In genomic region chr3:8618950-8619349, GRCh38 we compare ENCODE assay signal across 26 cellular contexts. TPM values are rescaled to one million over a fixed set of nuclear protein-coding genes. Genes with fewer than 3 reads are reported as not detected.
DNase-seq lines count a peak whose midpoint lies in the region; ATAC-seq, FAIRE-seq and TF ChIP-seq lines count a peak whose summit lies in the region.
"Had no signal": no experiment of that assay in that cellular context is flagged by ENCODE, and none has a peak within 500 bp of the region (broad histone marks: within the 10 kb centered on the region; RNA-seq: fewer than 3 reads in every experiment).

No MANE protein-coding gene starts in this region.

- H3K36me3 ChIP-seq in HepG2 (replicated peaks in 1 of 2; ENCODE audit: control insufficient read depth in 1 of 2, insufficient read depth in 2 of 2, low read length in 2 of 2) (peaks cover 8 to 48% of the 10 kb centered on the region in 2 experiments; a peak in 3 of 5 replicates), right lobe of liver (no peaks in the 10 kb centered on the region), esophagus (ENCODE audit: control insufficient read depth in 2 of 2, insufficient read depth in 2 of 2, low read length in 1 of 2) (no peaks in the 10 kb centered on the region)
- H3K36me3 ChIP-seq: BLaER1 treated with 17β-estradiol and CSF1 and Interleukin-3, amounts not matched to agents 10 nM and 100 nM; SJSA1 had no signal

- WGBS in HepG2 (ENCODE audit: low lambda C conversion rate): 88% methylated on average over 2 of the region's 4 CpGs
- WGBS in right lobe of liver (ENCODE audit: insufficient coverage, low coverage, low lambda C conversion rate, missing lambda C conversion rate): no CpG with 5 or more reads among the region's 4 CpGs
- 92 to 95% methylated on average over 4 of the region's 4 CpGs for WGBS in esophagus, 2 donors

- H3K27me3 ChIP-seq in HepG2 (ENCODE audit: control insufficient read depth in 1 of 2, insufficient read depth in 2 of 2, low read length in 2 of 2): no peaks in the 10 kb centered on the region
- H3K27me3 ChIP-seq in right lobe of liver: no peaks in the 10 kb centered on the region
- H3K27me3 ChIP-seq in esophagus (ENCODE audit: control insufficient read depth in 1 of 2, insufficient read depth in 2 of 2, low read length in 2 of 2): no peaks in the 10 kb centered on the region
- H3K27me3 ChIP-seq: BLaER1 treated with 17β-estradiol and CSF1 and Interleukin-3, amounts not matched to agents 10 nM and 100 nM; SJSA1 had no signal

- TF ChIP-seq EP300 in HepG2 (IDR thresholded peaks at IDR 0.05; ENCODE audit: low read depth in 2 of 2, low read length in 2 of 2): no peak
- no peak for TF ChIP-seq EP300 in HepG2 (CRISPR knock-in tag; IDR thresholded peaks at IDR 0.05; ENCODE audit: borderline replicate concordance)

- H3K4me1 ChIP-seq in HepG2 (ENCODE audit: insufficient read depth, low read length): 0 out of 2 replicates have a peak, but pooled peaks cover 4% of the 10 kb centered on the region
- no peaks in the 10 kb centered on the region for H3K4me1 ChIP-seq in right lobe of liver
- peaks cover 0 to 10% of the 10 kb centered on the region in 2 donors for H3K4me1 ChIP-seq in esophagus (ENCODE audit: control insufficient read depth in 2 of 2, insufficient read depth in 2 of 2, low read length in 1 of 2)
- H3K4me1 ChIP-seq: SJSA1 had no signal

- ATAC-seq in HepG2 (no peak), right lobe of liver (no peak), sciatic nerve (no peak), GM19351 (IDR thresholded peaks at IDR 0.05; ENCODE audit: unreplicated experiment) (no peak)
- ATAC-seq: HCT116, K562 had no signal

- H3K4me3 ChIP-seq in HepG2 (replicated peaks in 1 of 3; ENCODE audit: insufficient read depth in 1 of 3, low read depth in 2 of 3, low read length in 3 of 3) (no peak overlapping the region), right lobe of liver (no peak overlapping the region), esophagus (ENCODE audit: low read depth in 1 of 2, low read length in 2 of 2) (no peak overlapping the region)
- H3K4me3 ChIP-seq: BLaER1 treated with 17β-estradiol and CSF1 and Interleukin-3, amounts not matched to agents 10 nM and 100 nM; K562; SJSA1 had no signal

- no peak for FAIRE-seq in HepG2 (lab: Jason Lieb, UNC)
- no peak for FAIRE-seq in GM12892 (lab: Jason Lieb, UNC)
- FAIRE-seq: A204.1, GM12891, GM19239, K562 had no signal

- intact Hi-C loops in HepG2 (cut with micrococcal nuclease; ENCODE audit: unreplicated experiment): no loop called here
- intact Hi-C loops in right lobe of liver (cut with DNase I): no loop called here
- intact Hi-C loops in sciatic nerve (cut with DNase I): no loop called here

- TF ChIP-seq RAD21 in HepG2 (CRISPR knock-in tag; IDR thresholded peaks at IDR 0.05): no peak

- no TSS peak for BruUV-seq in HepG2 (replicated peaks; lab: Mats Ljungman, UMichigan)

- no peak; a peak in 1 of 4 replicates for TF ChIP-seq POLR2A in HepG2 (IDR thresholded peaks at IDR 0.05; ENCODE audit: insufficient read depth in 1 of 2, low read depth in 2 of 2, low read length in 2 of 2)
- TF ChIP-seq POLR2A in right lobe of liver (IDR thresholded peaks at IDR 0.05): no peak
- no peak for TF ChIP-seq POLR2A in GM12892 (IDR thresholded peaks at IDR 0.05; ENCODE audit: low read depth, low read length)

- H2AFZ ChIP-seq in HepG2 (ENCODE audit: low read length): no peak overlapping the region

- no peaks in the 10 kb centered on the region for H4K20me1 ChIP-seq in HepG2 (ENCODE audit: insufficient read depth, low read length)
- H4K20me1 ChIP-seq: BLaER1 treated with 17β-estradiol and CSF1 and Interleukin-3, amounts not matched to agents 10 nM and 100 nM had no signal

- H3K4me2 ChIP-seq in HepG2 (ENCODE audit: low read depth, low read length): no peak overlapping the region
- H3K4me2 ChIP-seq: BLaER1 treated with 17β-estradiol and CSF1 and Interleukin-3, amounts not matched to agents 10 nM and 100 nM had no signal

- in situ Hi-C loops in HepG2 (cut with HindIII; ENCODE audit: extremely low pct_ligation_motif_present, low pct_unique_long_range_greater_than_20kb): no loop called here

- CTCF ChIA-PET in HepG2 (lab: Yijun Ruan, JAX; ENCODE audit: low intra/inter-chr PET ratio, low total read pairs): no interaction called here

- H3K79me2 ChIP-seq in HepG2 (ENCODE audit: insufficient read depth, low read length): no peaks in the 10 kb centered on the region

- DNase-seq in HepG2 (ENCODE audit: low spot score) (no peak), right lobe of liver (no peak), sciatic nerve (ENCODE audit: low spot score) (peak; percentile 6), GM12892 (ENCODE audit: insufficient read length) (no peak), NCI-H1417 treated with DMSO at 0.1 percent for 48 hours (lab: John Stamatoyannopoulos, UW) (no peak)
- DNase-seq: AML-193; CD4-positive, alpha-beta T cell; GDM1; Kasumi-1; NCI-H1105; NCI-H146; NCI-H1930; NCI-H2107; NCI-H524; NCI-H774; Right ventricle myocardium superior had no signal

- POLR2A ChIA-PET in HepG2 (lab: Yijun Ruan, JAX): no interaction called here

- no peaks in the 10 kb centered on the region for H3K9me3 ChIP-seq in HepG2 (ENCODE audit: low read length)
- no peaks in the 10 kb centered on the region for H3K9me3 ChIP-seq in right lobe of liver
- H3K9me3 ChIP-seq in esophagus (ENCODE audit: control insufficient read depth in 2 of 2, insufficient read depth in 1 of 2, low read depth in 1 of 2, low read length in 1 of 2): peaks cover 0 to 2% of the 10 kb centered on the region in 2 donors
- H3K9me3 ChIP-seq: SJSA1 had no signal

- no peak overlapping the region for H3K9ac ChIP-seq in HepG2 (ENCODE audit: insufficient read depth, low read depth, low read length)
- H3K9ac ChIP-seq: BLaER1 treated with 17β-estradiol and CSF1 and Interleukin-3, amounts not matched to agents 10 nM and 100 nM had no signal

- H3K27ac ChIP-seq in HepG2 (ENCODE audit: extremely low read length, insufficient read depth, low read length) (no peak overlapping the region), right lobe of liver (no peak overlapping the region), esophagus (ENCODE audit: low read depth in 2 of 2, low read length in 1 of 2) (peak overlapping the region; percentile 68 to 79)
- H3K27ac ChIP-seq: BLaER1 treated with 17β-estradiol and CSF1 and Interleukin-3, amounts not matched to agents 10 nM and 100 nM; HL-60; SJSA1 had no signal

- no peak for TF ChIP-seq CTCF in HepG2 (CRISPR knock-in tag; IDR thresholded peaks at IDR 0.05)
- TF ChIP-seq CTCF in right lobe of liver (IDR thresholded peaks at IDR 0.05): no peak

TF ChIP-seq in HepG2, 621 proteins besides CTCF, POLR2A, EP300 and RAD21:
- TF ChIP-seq ZC3H13 (CRISPR knock-in tag; IDR thresholded peaks at IDR 0.05) (0 out of 2 replicates have a peak, but pooled peaks have one; percentile 51), TFDP2 (CRISPR knock-in tag; IDR thresholded peaks at IDR 0.05) (no peak), POLR2G (IDR thresholded peaks at IDR 0.05; ENCODE audit: low read depth, low read length) (peak; percentile 64)

RNA-seq across cellular contexts. Expression of gene SSUH2, which starts 25.6 kb away (rescaled TPM):
- total RNA-seq in HepG2 (2016; rRNA removed; fragmentation: Illumina TruSeq; extraction: Trizol) (36.2 and 38.1 TPM in 2 replicates), right lobe of liver (1 to 10 TPM in 4 of 6 experiments, under 1 TPM in 1, not detected in 1; 0.09 to 2.0 (median 1.1) TPM), sciatic nerve (0.53 TPM)
- 18.7 and 20.4 TPM in 2 replicates for total RNA-seq in HepG2 (2016; cell fraction: cytosol; rRNA removed; fragmentation: Illumina TruSeq; extraction: Trizol; ENCODE audit: low read depth)
- 34.9 and 39.3 TPM in 2 replicates for total RNA-seq in HepG2 (2016; cell fraction: insoluble cytoplasmic fraction; rRNA removed; fragmentation: Illumina TruSeq; extraction: Trizol)
- total RNA-seq in HepG2 (2016; cell fraction: membrane; rRNA removed; fragmentation: Illumina TruSeq; extraction: Trizol): 36.1 and 39.1 TPM in 2 replicates
- 27.0 and 32.8 TPM in 2 replicates for total RNA-seq in HepG2 (2016; cell fraction: nucleus; rRNA removed; fragmentation: Illumina TruSeq; extraction: Trizol)
- polyA plus RNA-seq in HepG2 (2011; rRNA removed) (125 and 136 TPM in 2 replicates), esophagus (under 1 TPM; 0.22 to 0.51 TPM)
- polyA plus RNA-seq in HepG2 (2011; cell fraction: cytosol; rRNA removed): 88.0 and 109 TPM in 2 replicates
- 335 and 419 TPM in 2 replicates for polyA plus RNA-seq in HepG2 (2011; cell fraction: nucleus; rRNA removed)
- polyA plus RNA-seq in HepG2 (2012): 46.9 and 59.9 TPM in 2 replicates
- polyA plus RNA-seq in HepG2 (2016; cell fraction: cytosol; fragmentation: Illumina TruSeq; extraction: Trizol; ENCODE audit: low read depth): 25.2 and 30.9 TPM in 2 replicates
- 49.3 and 54.5 TPM in 2 replicates for polyA plus RNA-seq in HepG2 (2016; cell fraction: insoluble cytoplasmic fraction; fragmentation: Illumina TruSeq; extraction: Trizol; ENCODE audit: low read depth)
- polyA plus RNA-seq in HepG2 (2016; cell fraction: membrane; fragmentation: Illumina TruSeq; extraction: Trizol; ENCODE audit: low read depth): 43.5 and 51.8 TPM in 2 replicates
- 77.3 and 79.0 TPM in 2 replicates for polyA plus RNA-seq in HepG2 (2016; cell fraction: nucleus; fragmentation: Illumina TruSeq; extraction: Trizol; ENCODE audit: insufficient read depth, low read depth)
- polyA minus RNA-seq in HepG2 (2011; rRNA and poly(A)+ RNA removed; ENCODE audit: low replicate concordance): 2.2 and 130 TPM in 2 replicates
- polyA minus RNA-seq in HepG2 (2011; cell fraction: cytosol; rRNA and poly(A)+ RNA removed): 39.6 and 44.4 TPM in 2 replicates
- 64.2 and 69.1 TPM in 2 replicates for polyA minus RNA-seq in HepG2 (2011; cell fraction: nucleus; rRNA and poly(A)+ RNA removed)
- polyA plus RNA-seq in GM12892 (2012; ENCODE audit: missing spikeins): 0.81 TPM
- total RNA-seq: CD4-positive, alpha-beta T cell; K562 had no signal

Comparison
In these comparisons a context has a peak if more than half of its experiments do, and no peak if none do; other contexts are left out.
1. RNA of gene SSUH2, which starts 25.6 kb away (total RNA-seq): 18.7 to 39.3 TPM in HepG2; 0.09 to 2.0 TPM in right lobe of liver and 0.53 TPM in sciatic nerve (single experiment); every median in the first group is over 4 times any median in the second.
2. H3K27ac ChIP-seq: peak in esophagus (2 of 2); none in HepG2 (single experiment) and right lobe of liver (0 of 3).